In the genomic region with DNA sequence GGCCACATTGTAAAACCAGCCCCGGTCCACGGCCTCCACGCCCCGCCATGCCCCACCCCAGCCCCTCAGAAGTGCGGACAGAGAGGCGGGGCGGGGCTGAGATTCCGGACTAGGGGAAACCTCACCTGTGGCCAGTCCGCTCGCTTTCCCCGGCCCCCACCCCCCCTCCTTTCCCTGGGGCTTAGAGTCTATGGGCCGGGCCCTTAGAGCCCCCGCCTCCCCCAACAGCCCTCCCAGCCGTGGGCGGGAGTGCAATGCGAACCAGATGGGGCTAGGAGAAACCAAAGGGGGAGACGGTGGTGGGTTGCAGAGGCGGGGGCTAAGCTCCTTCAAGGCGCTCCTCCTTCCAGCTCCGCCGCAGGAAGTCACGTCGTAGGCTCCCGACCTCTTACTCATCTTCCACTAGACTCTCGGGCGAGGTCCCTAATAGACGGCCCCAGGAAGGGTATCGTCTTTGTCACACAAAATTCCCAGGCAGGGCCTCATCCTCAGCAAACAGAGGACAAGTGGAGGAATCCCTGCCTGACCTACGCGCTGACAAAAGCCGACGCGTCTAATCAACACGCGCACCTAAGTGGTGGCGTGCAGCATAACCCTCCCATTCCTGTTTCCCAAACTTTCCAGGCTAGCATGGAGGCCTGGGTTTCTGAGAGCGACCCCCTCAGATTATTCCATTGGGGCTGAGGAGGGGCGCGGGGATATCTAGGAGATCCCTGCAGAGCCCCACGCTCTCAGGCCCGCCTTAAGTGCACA, we compare ENCODE assay signal across 8 cellular contexts. TPM values are rescaled to one million over a fixed set of nuclear protein-coding genes. Genes with fewer than 3 reads are reported as not detected.
DNase-seq lines count a peak whose midpoint lies in the region; ATAC-seq and TF ChIP-seq lines count a peak whose summit lies in the region.

No MANE protein-coding gene starts in this region.

- CTCF ChIA-PET in Caco-2 (lab: Charles Lee): interaction anchor here (0.7 to 4.4 kb wide), 5 partner anchors 9 to 40 kb away, joined by 3 to 35 read pairs (median 13); a partner anchor contains a TSS

- 0 to 3% methylated on average over 6 to 40 of the region's 41 CpGs for WGBS in thyroid gland, 2 donors

- H3K9me3 ChIP-seq in Caco-2 (no peaks in the 10 kb centered on the region), RWPE2 (ENCODE audit: severe bottlenecking) (no peaks in the 10 kb centered on the region), thyroid gland (no peaks in the 10 kb centered on the region)

- H3K36me3 Mint-ChIP-seq in Caco-2 (ENCODE audit: insufficient read depth, unreplicated experiment): peaks cover 25% of the 10 kb centered on the region

- H3K27me3 Mint-ChIP-seq in Caco-2 (ENCODE audit: insufficient read depth, unreplicated experiment): no peaks in the 10 kb centered on the region

- H3K36me3 ChIP-seq in Caco-2 (ENCODE audit: control insufficient read depth, insufficient read depth, low read length): peaks cover 7% of the 10 kb centered on the region
- peaks cover 25% of the 10 kb centered on the region for H3K36me3 ChIP-seq in RWPE2 (ENCODE audit: low read depth)
- H3K36me3 ChIP-seq in thyroid gland: peaks cover 9 to 14% of the 10 kb centered on the region in 2 donors

- H3K9me3 Mint-ChIP-seq in Caco-2 (ENCODE audit: unreplicated experiment): no peaks in the 10 kb centered on the region

- peak in 1 of 2 donors; percentile 63 for TF ChIP-seq POLR2A in thyroid gland (IDR thresholded peaks at IDR 0.05)

- peak overlapping the region; percentile 98 for H3K27ac Mint-ChIP-seq in Caco-2 (ENCODE audit: unreplicated experiment)

- TF ChIP-seq CTCF in Caco-2 (IDR thresholded peaks at IDR 0.05; ENCODE audit: insufficient read depth in 1 of 2, low read depth in 1 of 2, low read length in 1 of 2, severe bottlenecking in 1 of 2, unreplicated experiment in 1 of 2): no peak
- TF ChIP-seq CTCF in RWPE2 (IDR thresholded peaks at IDR 0.05; ENCODE audit: poor library complexity, severe bottlenecking): no peak
- TF ChIP-seq CTCF in thyroid gland (IDR thresholded peaks at IDR 0.05): peak in 1 of 6 experiments; percentile 3

- DNase-seq in Caco-2 (peak; percentile 81 to 94), HS-27A (ENCODE audit: low read depth) (peak; percentile 85), RWPE2 (ENCODE audit: low spot score) (peak; percentile 94), activated gamma-delta T cell treated with Interleukin-2 at 50 U/mL for 16 hours (peak; percentile 72), foreskin melanocyte (peak; percentile 91), occipital lobe (lab: John Stamatoyannopoulos, UW) (peak; percentile 46), thyroid gland (peak; percentile 96 to 99)

- H3K4me3 ChIP-seq in Caco-2 (ENCODE audit: low read depth, low read length) (peak overlapping the region; percentile 76), RWPE2 (ENCODE audit: severe bottlenecking) (peak overlapping the region; percentile 75), thyroid gland (replicated peaks in 1 of 3) (peak overlapping the region in 2 of 3 donors; percentile 80 to 85)

- intact Hi-C loops in Caco-2 (cut with micrococcal nuclease; ENCODE audit: unreplicated experiment) (loop anchor here (1.0 kb wide), 2 partner anchors 10 to 23 kb away; a partner anchor contains a TSS), thyroid gland (cut with DNase I) (no loop called here)

- TSS peak; percentile 93 for BruUV-seq in Caco-2 (replicated peaks; lab: Mats Ljungman, UMichigan)

- H3K27me3 ChIP-seq in Caco-2 (replicated peaks; ENCODE audit: control insufficient read depth, insufficient read depth, low read length) (no peaks in the 10 kb centered on the region), RWPE2 (ENCODE audit: insufficient read depth, poor library complexity, severe bottlenecking) (no peaks in the 10 kb centered on the region), thyroid gland (no peaks in the 10 kb centered on the region)

- H3K27ac ChIP-seq in RWPE2 (ENCODE audit: poor library complexity, severe bottlenecking) (peak overlapping the region; percentile 99), thyroid gland (peak overlapping the region; percentile 98 to 100 (median 99))

- peak overlapping the region; percentile 78 for H3K4me3 Mint-ChIP-seq in Caco-2 (ENCODE audit: unreplicated experiment)

- H3K4me1 ChIP-seq in Caco-2 (peaks cover 20% of the 10 kb centered on the region), RWPE2 (ENCODE audit: insufficient read depth, poor library complexity, severe bottlenecking) (peaks cover 10% of the 10 kb centered on the region), thyroid gland (peaks cover 28 to 39% of the 10 kb centered on the region in 2 donors)

- H3K4me1 Mint-ChIP-seq in Caco-2 (ENCODE audit: low read depth, unreplicated experiment): peaks cover 31% of the 10 kb centered on the region

- POLR2A ChIA-PET in Caco-2 (lab: Charles Lee): interaction anchor here (0.6 to 4.4 kb wide), 8 partner anchors 9 to 475 kb away, joined by 3 to 56 read pairs (median 7); a partner anchor contains a TSS

- peak; percentile 42 for ATAC-seq in GM19463 (IDR thresholded peaks at IDR 0.05; ENCODE audit: unreplicated experiment)
- peak; percentile 61 for ATAC-seq in RWPE2 (ENCODE audit: low read depth)

RNA-seq across cellular contexts. Expression of a gene that starts 1.0 kb away (rescaled TPM):
- total RNA-seq in Caco-2 (2022) (15.7 and 16.4 TPM in 2 replicates), occipital lobe (33.2 TPM), thyroid gland (10 to 100 TPM; 11.8 to 48.0 (median 16.1) TPM)

RNA-seq across cellular contexts. Expression of a gene that starts 9.3 kb away (rescaled TPM):
- total RNA-seq in Caco-2 (2022) (38.3 and 40.1 TPM in 2 replicates), occipital lobe (7.6 TPM), thyroid gland (10 to 100 TPM in 2 of 4 donors, 1 to 10 TPM in 2; 5.6 to 10.9 (median 9.2) TPM)

RNA-seq across cellular contexts. Expression of a gene that starts 23.3 kb away (rescaled TPM):
- total RNA-seq in Caco-2 (2022) (44.2 and 49.5 TPM in 2 replicates), occipital lobe (4.7 TPM), thyroid gland (100 to 1,000 TPM in 1 of 4 donors, 10 to 100 TPM in 3; 79.0 to 144 (median 89.8) TPM)

RNA-seq across cellular contexts. Expression of a gene that starts 37.9 kb away (rescaled TPM):
- 9.3 and 11.9 TPM in 2 replicates for total RNA-seq in Caco-2 (2022)
- not detected for total RNA-seq in occipital lobe
- not detected for total RNA-seq in thyroid gland

RNA-seq across cellular contexts. Expression of a gene that starts 40.4 kb away (rescaled TPM):
- total RNA-seq in Caco-2 (2022) (106 and 111 TPM in 2 replicates), occipital lobe (65.4 TPM), thyroid gland (100 to 1,000 TPM in 3 of 4 donors, 10 to 100 TPM in 1; 98.5 to 161 (median 118) TPM)

Comparison
In these comparisons a context has a peak if more than half of its experiments do, and no peak if none do; other contexts are left out.
1. Peak in every context shown above with its lines: DNase-seq, ATAC-seq, H3K4me3 ChIP-seq and H3K27ac ChIP-seq.
2. DNase-seq: peak in every context shown above with its lines; median percentile 98 in thyroid gland; 94 in RWPE2; 91 in foreskin melanocyte; 88 in Caco-2; 85 in HS-27A; 72 in activated gamma-delta T cell treated with Interleukin-2 at 50 U/mL for 16 hours; 46 in occipital lobe.